Comparison of ENCODE assay signal across 13 cellular contexts in the genomic region with DNA sequence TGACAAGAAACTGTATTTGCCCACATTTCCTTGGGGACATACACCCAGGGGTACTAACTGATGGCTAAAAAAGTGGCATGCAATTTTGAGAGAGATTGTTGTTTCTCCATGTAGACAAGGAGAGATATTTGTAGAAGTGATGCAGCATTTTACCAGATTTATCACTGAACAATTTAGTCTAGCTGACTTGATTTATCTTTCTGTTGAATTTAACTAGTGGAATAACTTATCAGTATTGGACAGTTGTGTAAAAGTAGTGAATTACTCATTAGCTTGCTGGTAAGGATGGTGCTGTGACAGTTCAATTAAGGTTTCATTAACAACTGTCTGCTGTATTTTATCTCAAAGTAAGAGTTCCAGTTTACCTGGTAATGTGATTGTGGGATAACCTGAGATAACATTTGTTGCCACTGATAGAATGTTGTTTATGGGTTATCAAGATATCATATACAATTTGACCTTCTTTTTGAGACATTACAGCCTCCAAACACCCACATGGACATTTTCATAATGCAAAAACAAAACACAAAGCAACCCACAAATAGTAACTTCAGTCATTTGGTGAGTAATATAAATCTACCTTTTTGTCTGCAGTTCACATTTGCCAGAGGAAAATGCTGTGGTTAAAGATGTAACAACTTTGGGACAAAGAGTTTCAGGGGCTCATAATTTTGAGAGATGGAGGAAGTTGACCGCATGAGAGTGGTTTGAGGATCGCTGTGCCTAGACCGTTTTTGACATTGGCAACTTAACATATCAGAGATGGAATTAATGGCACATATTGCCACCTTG. TPM values are rescaled to one million over a fixed set of nuclear protein-coding genes. Genes with fewer than 3 reads are reported as not detected.
DNase-seq lines count a peak whose midpoint lies in the region; ATAC-seq and TF ChIP-seq lines count a peak whose summit lies in the region.
"Had no signal": no experiment of that assay in that cellular context is flagged by ENCODE, and none has a peak within 500 bp of the region (broad histone marks: within the 10 kb centered on the region; RNA-seq: fewer than 3 reads in every experiment).

No MANE protein-coding gene starts in this region.

- peaks cover 8% of the 10 kb centered on the region; the same call in 1 of the 2 replicates for H3K36me3 ChIP-seq in SU-DHL-6 (ENCODE audit: low read length)
- H3K36me3 ChIP-seq: cardiac muscle cell had no signal

- peaks cover 84% of the 10 kb centered on the region for H3K79me2 ChIP-seq in SU-DHL-6 (ENCODE audit: insufficient read depth, low read length)

- no peaks in the 10 kb centered on the region for H3K27me3 ChIP-seq in SU-DHL-6 (ENCODE audit: low read length)
- H3K27me3 ChIP-seq: cardiac muscle cell had no signal

- H3K27me3 Mint-ChIP-seq in stimulated activated naive CD8-positive, alpha-beta T cell treated with anti-CD3 and anti-CD28 coated beads, Interleukin-15, Interleukin-2, amounts not matched to agents 100 ng/mL and 50 ng/mL, for 24 hours, result no peaks in the 10 kb centered on the region

- H3K4me3 ChIP-seq in SU-DHL-6 (ENCODE audit: insufficient read depth, low read length, poor library complexity, severe bottlenecking) (no peak overlapping the region), epithelial cell of proximal tubule (ENCODE audit: low read depth, low read length) (peak overlapping the region; percentile 7)
- H3K4me3 ChIP-seq: cardiac muscle cell, SK-N-MC had no signal

- ATAC-seq in stimulated activated naive CD8-positive, alpha-beta T cell treated with anti-CD3 and anti-CD28 coated beads, Interleukin-15, Interleukin-2, amounts not matched to agents 100 U/mL and 50 U/mL, for 24 hours, result no peak
- ATAC-seq in GM18907 (IDR thresholded peaks at IDR 0.05; ENCODE audit: unreplicated experiment), result no peak

- no peak overlapping the region for H3K27ac Mint-ChIP-seq in stimulated activated naive CD8-positive, alpha-beta T cell treated with anti-CD3 and anti-CD28 coated beads, Interleukin-15, Interleukin-2, amounts not matched to agents 100 ng/mL and 50 ng/mL, for 24 hours

- H4K20me1 ChIP-seq in SU-DHL-6 (ENCODE audit: low read depth, low read length), result no peaks in the 10 kb centered on the region; the same call in 1 of the 2 replicates

- peak overlapping the region; percentile 50 for H3K4me2 ChIP-seq in SU-DHL-6 (ENCODE audit: low read depth, low read length, poor library complexity, severe bottlenecking)

- H3K9ac ChIP-seq in SU-DHL-6 (ENCODE audit: low read length), result no peak overlapping the region

- H3K9me3 Mint-ChIP-seq in stimulated activated naive CD8-positive, alpha-beta T cell treated with anti-CD3 and anti-CD28 coated beads, Interleukin-15, Interleukin-2, amounts not matched to agents 100 ng/mL and 50 ng/mL, for 24 hours, result no peaks in the 10 kb centered on the region

- H3K27ac ChIP-seq in SU-DHL-6 (ENCODE audit: low read depth, low read length), result no peak overlapping the region
- H3K27ac ChIP-seq: SK-N-MC had no signal

- H3F3A ChIP-seq in SU-DHL-6 (ENCODE audit: insufficient read depth), result no peaks in the 10 kb centered on the region

- TF ChIP-seq CTCF in SU-DHL-6 (IDR thresholded peaks at IDR 0.05; ENCODE audit: insufficient read depth, low read length, poor library complexity, severe bottlenecking) (no peak), epithelial cell of proximal tubule (conservative IDR thresholded peaks at IDR 0.05; ENCODE audit: low read depth, low read length) (no peak)

- H3K9me3 ChIP-seq in SU-DHL-6 (ENCODE audit: insufficient read depth, low read length), result no peaks in the 10 kb centered on the region

- DNase-seq in stimulated activated naive CD8-positive, alpha-beta T cell treated with anti-CD3 and anti-CD28 coated beads, Interleukin-15, Interleukin-2, amounts not matched to agents 100 U/mL and 50 U/mL, for 24 hours, result no peak
- DNase-seq in epithelial cell of proximal tubule (ENCODE audit: low read depth) (no peak), dermis blood vessel endothelial cell (no peak), cerebellum (ENCODE audit: low spot score) (no peak), midbrain (lab: John Stamatoyannopoulos, UW) (no peak)
- DNase-seq: activated CD4-positive, alpha-beta T cell treated with anti-CD3 and anti-CD28 coated beads for 1 hour; activated effector memory CD4-positive, alpha-beta T cell treated with anti-CD3 and anti-CD28 coated beads, Interleukin-2, amount 50 U/mL, for 16 hours; stimulated activated CD4-positive, alpha-beta T cell treated with anti-CD3 and anti-CD28 coated beads, Interleukin-2, amount 100 ng/mL, for 24 hours had no signal

- peaks cover 89% of the 10 kb centered on the region for H3K4me1 Mint-ChIP-seq in stimulated activated naive CD8-positive, alpha-beta T cell treated with anti-CD3 and anti-CD28 coated beads, Interleukin-15, Interleukin-2, amounts not matched to agents 100 ng/mL and 50 ng/mL, for 24 hours (ENCODE audit: low read depth)

- H3K9me2 ChIP-seq in SU-DHL-6 (replicated peaks; ENCODE audit: insufficient read depth, low read length), result no peaks in the 10 kb centered on the region

- H3K4me3 Mint-ChIP-seq in stimulated activated naive CD8-positive, alpha-beta T cell treated with anti-CD3 and anti-CD28 coated beads, Interleukin-15, Interleukin-2, amounts not matched to agents 100 ng/mL and 50 ng/mL, for 24 hours, result peak overlapping the region; percentile 54

- H2AFZ ChIP-seq in SU-DHL-6 (ENCODE audit: low read depth, low read length, severe bottlenecking), result no peak overlapping the region

- peaks cover 17% of the 10 kb centered on the region for H3K36me3 Mint-ChIP-seq in stimulated activated naive CD8-positive, alpha-beta T cell treated with anti-CD3 and anti-CD28 coated beads, Interleukin-15, Interleukin-2, amounts not matched to agents 100 ng/mL and 50 ng/mL, for 24 hours (ENCODE audit: low read depth)

RNA-seq across cellular contexts. Expression of a gene that starts 3.8 kb away (rescaled TPM):
- total RNA-seq in epithelial cell of proximal tubule (15.1 and 18.6 TPM in 2 replicates), dermis blood vessel endothelial cell (31.1 and 49.4 TPM in 2 replicates), cerebellum (51.3 TPM)
